In the genomic region with DNA sequence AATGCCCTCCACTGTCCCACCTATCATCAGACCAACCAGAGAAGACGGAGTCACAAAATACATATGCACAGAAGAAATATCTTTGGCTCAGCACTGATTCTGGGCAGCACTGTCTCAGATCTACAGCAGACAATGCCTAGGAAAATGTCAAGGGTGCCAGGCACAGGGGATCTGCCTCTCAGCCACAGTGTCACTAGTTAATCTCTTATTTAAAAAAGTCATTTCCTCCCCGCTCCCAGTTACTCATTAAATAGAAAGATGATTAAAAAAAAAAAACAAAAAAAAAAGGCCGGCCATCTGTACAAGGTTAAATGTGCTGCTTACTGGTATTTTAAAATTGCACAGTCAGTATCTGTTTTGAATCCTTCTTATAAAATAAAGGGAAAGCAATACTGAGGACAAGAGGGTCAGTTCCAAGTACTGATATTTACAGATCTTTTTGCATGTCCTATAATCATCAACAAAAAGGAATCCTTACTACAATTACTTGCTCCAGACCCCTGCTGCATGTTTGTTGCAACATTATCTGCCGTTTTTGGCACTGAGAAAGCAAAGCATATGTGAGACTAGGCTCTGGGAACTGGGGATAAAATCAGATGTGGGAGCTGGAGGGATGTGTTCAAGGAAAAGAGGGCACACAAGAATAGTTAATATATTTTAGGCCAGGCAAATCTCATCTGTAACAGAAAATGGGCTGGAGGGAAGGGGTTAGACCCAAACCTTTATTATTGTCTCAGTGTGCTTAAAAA, we compare ENCODE assay signal across 18 cellular contexts.
"Had no signal": no experiment of that assay in that cellular context is flagged by ENCODE, and none has a peak within 500 bp of the region (broad histone marks: within the 10 kb centered on the region; RNA-seq: fewer than 3 reads in every experiment).

No MANE protein-coding gene starts in this region.

- H3K4me3 ChIP-seq: gastrocnemius medialis, lung, stomach, testis, upper lobe of right lung had no signal

- H3K4me1 ChIP-seq: gastrocnemius medialis, stomach, testis, upper lobe of right lung had no signal

- H3K27ac ChIP-seq: epithelial cell of prostate, gastrocnemius medialis, parathyroid adenoma, stomach, upper lobe of right lung had no signal

- ATAC-seq: gastrocnemius medialis, upper lobe of right lung had no signal

- H3K27me3 Mint-ChIP-seq: naive B cell had no signal

- H3K9me3 ChIP-seq: gastrocnemius medialis, stomach, testis, upper lobe of right lung had no signal

- DNase-seq: activated CD4-positive, alpha-beta T cell treated with anti-CD3 and anti-CD28 coated beads for 1 hour; activated CD4-positive, alpha-beta T cell treated with anti-CD3 and anti-CD28 coated beads, Interleukin-2, amount 50 U/mL, for 4 hours; activated naive CD4-positive, alpha-beta T cell treated with anti-CD3 and anti-CD28 coated beads, Interleukin-2, amount 50 U/mL, for 16 hours; activated T-cell treated with anti-CD3 and anti-CD28 coated beads, Interleukin-2, amount 50 U/mL, for 1 hour; amniotic stem cell; cortex of kidney; effector memory CD4-positive, alpha-beta T cell; gastrocnemius medialis; naive B cell; stimulated activated CD4-positive, alpha-beta T cell treated with anti-CD3 and anti-CD28 coated beads, Interleukin-12 subunit alpha, Interleukin-12 subunit beta, amount 100 ng/mL, for 4 hours; stimulated activated CD4-positive, alpha-beta T cell treated with anti-CD3 and anti-CD28 coated beads, Interleukin-2, amount 100 ng/mL, for 24 hours; stomach; testis; upper lobe of right lung had no signal

- H3K27me3 ChIP-seq: gastrocnemius medialis, stomach, testis, upper lobe of right lung had no signal

- H3K27ac Mint-ChIP-seq: T-helper 2 cell treated with Interferon-gamma antibody and Interleukin-4, amounts not matched to agents 5 μg/mL and 100 μg/mL, for 36 hours had no signal

- H3K4me3 Mint-ChIP-seq: T-helper 2 cell treated with Interferon-gamma antibody and Interleukin-4, amounts not matched to agents 5 μg/mL and 100 μg/mL, for 36 hours had no signal

- H3K9me3 Mint-ChIP-seq: naive B cell had no signal
